Comparison of ENCODE assay signal across 25 cellular contexts in genomic region chr1:229278120-229278741, GRCh38.
"Had no signal": no experiment of that assay in that cellular context is flagged by ENCODE, and none has a peak within 500 bp of the region (broad histone marks: within the 10 kb centered on the region; RNA-seq: fewer than 3 reads in every experiment).

No MANE protein-coding gene starts in this region.

- H3K36me3 ChIP-seq: SJSA1 had no signal

- H3K27ac Mint-ChIP-seq: activated B cell treated with CpG ODN at 0.5 μM for 24 hours; activated CD4-positive, alpha-beta T cell treated with anti-CD3 and anti-CD28 coated beads, Interleukin-2, amount 10 ng/mL, durations not matched to agents 24 days and 14 days; activated naive CD4-positive, alpha-beta T cell treated with anti-CD3 and anti-CD28 coated beads for 36 hours; activated naive CD8-positive, alpha-beta T cell; activated T-helper 17 cell treated with anti-CD3 and anti-CD28 coated beads, Interleukin-2, amount 50 U/mL, for 72 hours; brain; T-helper 17 cell had no signal

- H3K27me3 Mint-ChIP-seq: activated B cell treated with CpG ODN at 0.5 μM for 24 hours; activated CD4-positive, alpha-beta T cell treated with anti-CD3 and anti-CD28 coated beads, Interleukin-2, amount 10 ng/mL, durations not matched to agents 24 days and 14 days; activated naive CD8-positive, alpha-beta T cell; activated T-helper 17 cell treated with anti-CD3 and anti-CD28 coated beads, Interleukin-2, amount 50 U/mL, for 72 hours; brain; central memory CD8-positive, alpha-beta T cell; T-helper 17 cell had no signal

- H3K4me3 Mint-ChIP-seq: activated B cell treated with CpG ODN at 0.5 μM for 24 hours; activated CD4-positive, alpha-beta T cell treated with anti-CD3 and anti-CD28 coated beads, Interleukin-2, amount 10 ng/mL, durations not matched to agents 24 days and 14 days; activated naive CD4-positive, alpha-beta T cell treated with anti-CD3 and anti-CD28 coated beads for 36 hours; activated naive CD8-positive, alpha-beta T cell; activated T-cell treated with anti-CD3 and anti-CD28 coated beads, Interleukin-2, amount 50 U/mL, for 4 hours; activated T-helper 17 cell treated with anti-CD3 and anti-CD28 coated beads, Interleukin-2, amount 50 U/mL, for 72 hours; brain; central memory CD8-positive, alpha-beta T cell; T-helper 17 cell had no signal

- H3K27me3 ChIP-seq: SJSA1 had no signal

- FAIRE-seq: astrocyte, RCC 7860 had no signal

- H3K9me3 Mint-ChIP-seq: activated CD4-positive, alpha-beta T cell treated with anti-CD3 and anti-CD28 coated beads, Interleukin-2, amount 10 ng/mL, durations not matched to agents 24 days and 14 days; activated naive CD4-positive, alpha-beta T cell treated with anti-CD3 and anti-CD28 coated beads for 36 hours; activated T-helper 17 cell treated with anti-CD3 and anti-CD28 coated beads, Interleukin-2, amount 50 U/mL, for 72 hours; central memory CD8-positive, alpha-beta T cell had no signal

- DNase-seq: activated B cell treated with CpG ODN at 0.5 μM for 24 hours; activated CD4-positive, alpha-beta T cell treated with anti-CD3 and anti-CD28 coated beads for 1 hour; activated CD4-positive, alpha-beta T cell treated with anti-CD3 and anti-CD28 coated beads, Interleukin-2, amount 10 ng/mL, durations not matched to agents 24 days and 14 days; activated CD4-positive, alpha-beta T cell treated with anti-CD3 and anti-CD28 coated beads, Interleukin-2, amount 50 U/mL, for 48 hours; activated CD8-positive, alpha-beta memory T cell treated with anti-CD3 and anti-CD28 coated beads for 24 hours; activated gamma-delta T cell; activated naive CD4-positive, alpha-beta T cell treated with anti-CD3 and anti-CD28 coated beads for 36 hours; activated T-cell treated with anti-CD3 and anti-CD28 coated beads, Interleukin-2, amount 50 U/mL, for 4 hours; amygdala; KG1; NCI-H1092; NCI-H1417; NCI-H2029; NCI-H226; NCI-H526 treated with DMSO at 0.1 percent for 48 hours; SHP77; T-helper 17 cell; T-helper 9 cell had no signal

- H3K9me3 ChIP-seq: SJSA1 had no signal

- ATAC-seq: activated T-cell treated with anti-CD3 and anti-CD28 coated beads, Interleukin-2, amount 50 U/mL, for 4 hours; activated T-helper 17 cell treated with anti-CD3 and anti-CD28 coated beads, Interleukin-2, amount 50 U/mL, for 72 hours; T-helper 17 cell had no signal

- H3K4me3 ChIP-seq: SJSA1 had no signal

- H3K27ac ChIP-seq: SJSA1 had no signal
